In the genomic region with DNA sequence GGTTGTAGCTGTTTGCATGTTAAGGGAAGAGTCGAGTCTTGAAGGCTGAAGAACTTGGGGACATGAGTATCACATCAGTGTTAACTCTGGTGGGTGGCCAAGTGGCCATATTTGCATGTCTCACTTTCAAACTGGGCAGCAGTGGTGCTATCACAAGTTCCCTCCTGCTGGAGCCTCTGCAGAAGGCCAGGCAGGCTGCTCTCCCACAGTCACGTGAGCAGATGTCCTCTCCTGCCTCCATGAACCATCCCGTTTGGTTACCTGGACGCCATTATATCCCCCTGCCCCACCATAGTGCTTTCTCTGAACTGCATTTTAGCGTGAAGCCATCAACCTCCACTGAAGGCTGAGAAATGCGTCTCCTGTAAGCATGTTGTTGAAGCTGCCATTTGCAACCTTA, we compare ENCODE assay signal across 29 cellular contexts.
"Had no signal": no experiment of that assay in that cellular context is flagged by ENCODE, and none has a peak within 500 bp of the region (broad histone marks: within the 10 kb centered on the region; RNA-seq: fewer than 3 reads in every experiment).

No MANE protein-coding gene starts in this region.

- H3K4me1 Mint-ChIP-seq: activated CD4-positive, alpha-beta memory T cell treated with anti-CD3 and anti-CD28 coated beads, Interleukin-2, amount 10 ng/mL, durations not matched to agents 7 days and 5 days; activated CD4-positive, alpha-beta T cell treated with anti-CD3 and anti-CD28 coated beads, Interleukin-2, amount 10 ng/mL, durations not matched to agents 7 days and 5 days; activated naive CD4-positive, alpha-beta T cell treated with anti-CD3 and anti-CD28 coated beads, Interleukin-2, amount 10 ng/mL, durations not matched to agents 7 days and 5 days; activated naive CD8-positive, alpha-beta T cell treated with anti-CD3 and anti-CD28 coated beads, Interleukin-2, amount 10 ng/mL, durations not matched to agents 7 days and 5 days; brain had no signal

- ATAC-seq: activated naive CD4-positive, alpha-beta T cell treated with anti-CD3 and anti-CD28 coated beads, Interleukin-2, amount 50 U/mL, for 72 hours; activated T-cell treated with anti-CD3 and anti-CD28 coated beads, Interleukin-2, amount 50 U/mL, for 72 hours; foreskin keratinocyte; gastrocnemius medialis; heart right ventricle had no signal

- H3K27ac Mint-ChIP-seq: activated CD4-positive, alpha-beta memory T cell treated with anti-CD3 and anti-CD28 coated beads, Interleukin-2, amount 10 ng/mL, durations not matched to agents 7 days and 5 days; activated CD4-positive, alpha-beta T cell treated with anti-CD3 and anti-CD28 coated beads, Interleukin-2, amount 10 ng/mL, durations not matched to agents 7 days and 5 days; activated naive CD4-positive, alpha-beta T cell treated with anti-CD3 and anti-CD28 coated beads, Interleukin-2, amount 10 ng/mL, durations not matched to agents 7 days and 5 days; activated naive CD4-positive, alpha-beta T cell treated with anti-CD3 and anti-CD28 coated beads, Interleukin-2, amount 50 U/mL, for 72 hours; activated naive CD8-positive, alpha-beta T cell treated with anti-CD3 and anti-CD28 coated beads, Interleukin-2, amount 10 ng/mL, durations not matched to agents 7 days and 5 days; activated T-cell treated with anti-CD3 and anti-CD28 coated beads, Interleukin-2, amount 50 U/mL, for 24 hours; activated T-cell treated with anti-CD3 and anti-CD28 coated beads, Interleukin-2, amount 50 U/mL, for 72 hours had no signal

- H3K4me3 Mint-ChIP-seq: activated CD4-positive, alpha-beta memory T cell treated with anti-CD3 and anti-CD28 coated beads, Interleukin-2, amount 10 ng/mL, durations not matched to agents 7 days and 5 days; activated CD4-positive, alpha-beta T cell treated with anti-CD3 and anti-CD28 coated beads, Interleukin-2, amount 10 ng/mL, durations not matched to agents 7 days and 5 days; activated naive CD4-positive, alpha-beta T cell treated with anti-CD3 and anti-CD28 coated beads, Interleukin-2, amount 10 ng/mL, durations not matched to agents 7 days and 5 days; activated naive CD8-positive, alpha-beta T cell treated with anti-CD3 and anti-CD28 coated beads, Interleukin-2, amount 10 ng/mL, durations not matched to agents 7 days and 5 days; activated T-cell treated with anti-CD3 and anti-CD28 coated beads, Interleukin-2, amount 50 U/mL, for 24 hours; activated T-cell treated with anti-CD3 and anti-CD28 coated beads, Interleukin-2, amount 50 U/mL, for 72 hours; brain had no signal

- H3K36me3 ChIP-seq: ascending aorta, breast epithelium, cardiac muscle cell, colonic mucosa, esophagus muscularis mucosa, gastrocnemius medialis, heart right ventricle had no signal

- H3K27ac ChIP-seq: ascending aorta, breast epithelium, cardiac muscle cell, colonic mucosa, esophagus muscularis mucosa, foreskin keratinocyte, gastrocnemius medialis, heart right ventricle had no signal

- H3K4me3 ChIP-seq: ascending aorta, breast epithelium, cardiac muscle cell, colonic mucosa, esophagus muscularis mucosa, gastrocnemius medialis, heart right ventricle had no signal

- DNase-seq: activated CD4-positive, alpha-beta memory T cell treated with anti-CD3 and anti-CD28 coated beads, Interleukin-2, amount 10 ng/mL, durations not matched to agents 7 days and 5 days; activated CD4-positive, alpha-beta T cell treated with anti-CD3 and anti-CD28 coated beads for 1 hour; activated CD4-positive, alpha-beta T cell treated with anti-CD3 and anti-CD28 coated beads for 4 hours; activated CD4-positive, alpha-beta T cell treated with anti-CD3 and anti-CD28 coated beads, Interleukin-2, amount 10 ng/mL, durations not matched to agents 7 days and 5 days; activated CD4-positive, alpha-beta T cell treated with anti-CD3 and anti-CD28 coated beads, Interleukin-2, amount 50 U/mL, for 4 hours; activated CD8-positive, alpha-beta memory T cell treated with anti-CD3 and anti-CD28 coated beads, Interleukin-2, amount 50 U/mL, for 48 hours; activated gamma-delta T cell; activated naive CD4-positive, alpha-beta T cell; activated naive CD4-positive, alpha-beta T cell treated with anti-CD3 and anti-CD28 coated beads, Interleukin-2, amount 10 ng/mL, durations not matched to agents 7 days and 5 days; activated naive CD8-positive, alpha-beta T cell treated with anti-CD3 and anti-CD28 coated beads, Interleukin-2, amount 10 ng/mL, durations not matched to agents 7 days and 5 days; activated T-cell treated with anti-CD3 and anti-CD28 coated beads for 4 hours; activated T-cell treated with anti-CD3 and anti-CD28 coated beads, Interleukin-2, amount 50 U/mL, for 24 hours; activated T-cell treated with anti-CD3 and anti-CD28 coated beads, Interleukin-2, amount 50 U/mL, for 72 hours; central memory CD4-positive, alpha-beta T cell; cerebellar nuclear complex; colonic mucosa; effector CD8-positive, alpha-beta T cell; erythroblast; foreskin keratinocyte; gastrocnemius medialis; glutamatergic neuron; heart right ventricle; T-helper 2 cell had no signal

- H3K4me1 ChIP-seq: ascending aorta, breast epithelium, colonic mucosa, esophagus muscularis mucosa, gastrocnemius medialis, heart right ventricle had no signal

- H3K27me3 ChIP-seq: ascending aorta, breast epithelium, cardiac muscle cell, colonic mucosa, esophagus muscularis mucosa, foreskin keratinocyte, gastrocnemius medialis had no signal

- H3K36me3 Mint-ChIP-seq: activated naive CD4-positive, alpha-beta T cell treated with anti-CD3 and anti-CD28 coated beads, Interleukin-2, amount 10 ng/mL, durations not matched to agents 7 days and 5 days; activated naive CD4-positive, alpha-beta T cell treated with anti-CD3 and anti-CD28 coated beads, Interleukin-2, amount 50 U/mL, for 72 hours; activated naive CD8-positive, alpha-beta T cell treated with anti-CD3 and anti-CD28 coated beads, Interleukin-2, amount 10 ng/mL, durations not matched to agents 7 days and 5 days; brain had no signal

- H3K9me3 Mint-ChIP-seq: activated CD4-positive, alpha-beta memory T cell treated with anti-CD3 and anti-CD28 coated beads, Interleukin-2, amount 10 ng/mL, durations not matched to agents 7 days and 5 days; activated CD4-positive, alpha-beta T cell treated with anti-CD3 and anti-CD28 coated beads, Interleukin-2, amount 10 ng/mL, durations not matched to agents 7 days and 5 days; activated naive CD4-positive, alpha-beta T cell treated with anti-CD3 and anti-CD28 coated beads, Interleukin-2, amount 10 ng/mL, durations not matched to agents 7 days and 5 days; activated naive CD4-positive, alpha-beta T cell treated with anti-CD3 and anti-CD28 coated beads, Interleukin-2, amount 50 U/mL, for 72 hours; activated naive CD8-positive, alpha-beta T cell treated with anti-CD3 and anti-CD28 coated beads, Interleukin-2, amount 10 ng/mL, durations not matched to agents 7 days and 5 days; activated T-cell treated with anti-CD3 and anti-CD28 coated beads, Interleukin-2, amount 50 U/mL, for 24 hours; brain had no signal

- H3K9me3 ChIP-seq: ascending aorta, breast epithelium, colonic mucosa, esophagus muscularis mucosa, gastrocnemius medialis, heart right ventricle had no signal

- H3K27me3 Mint-ChIP-seq: activated CD4-positive, alpha-beta memory T cell treated with anti-CD3 and anti-CD28 coated beads, Interleukin-2, amount 10 ng/mL, durations not matched to agents 7 days and 5 days had no signal
